ENCODE assay signal across 27 cellular contexts in the genomic region with DNA sequence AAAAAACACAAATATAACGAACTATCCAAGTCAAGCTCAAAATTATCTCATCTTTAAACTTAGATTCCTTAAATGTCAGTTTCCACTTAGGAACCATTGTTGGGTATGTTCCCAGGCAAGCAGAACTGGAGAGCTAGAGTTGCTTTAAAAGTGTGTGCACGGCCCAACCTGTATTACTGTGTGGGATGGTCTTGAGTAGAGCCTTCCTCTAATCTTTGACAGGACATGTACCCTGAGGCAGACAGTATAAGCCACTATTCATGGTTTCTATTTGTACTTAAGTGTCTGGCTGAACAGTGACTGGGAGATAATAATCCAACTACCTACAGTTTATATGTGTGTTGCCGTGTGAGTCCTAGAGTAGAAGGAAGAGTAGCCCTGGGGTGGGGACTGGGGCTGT.
"Had no signal": no experiment of that assay in that cellular context is flagged by ENCODE, and none has a peak within 500 bp of the region (broad histone marks: within the 10 kb centered on the region; RNA-seq: fewer than 3 reads in every experiment).

No MANE protein-coding gene starts in this region.

- H3K27ac ChIP-seq: brain microvascular endothelial cell, cardiac muscle cell, WERI-Rb-1 had no signal

- ATAC-seq: activated CD8-positive, alpha-beta memory T cell treated with anti-CD3 and anti-CD28 coated beads, Interleukin-2, amount 10 ng/mL, durations not matched to agents 7 days and 5 days; activated naive CD8-positive, alpha-beta T cell treated with anti-CD3 and anti-CD28 coated beads, Interleukin-2, amount 50 U/mL, for 24 hours had no signal

- H3K36me3 ChIP-seq: brain microvascular endothelial cell, cardiac muscle cell, WERI-Rb-1 had no signal

- DNase-seq: activated CD4-positive, alpha-beta memory T cell treated with anti-CD3 and anti-CD28 coated beads, Interleukin-2, amount 10 ng/mL, durations not matched to agents 7 days and 5 days; activated CD4-positive, alpha-beta T cell treated with anti-CD3 and anti-CD28 coated beads for 1 hour; activated CD4-positive, alpha-beta T cell treated with anti-CD3 and anti-CD28 coated beads for 48 hours; activated CD4-positive, CD25-positive, alpha-beta regulatory T cell; activated CD8-positive, alpha-beta memory T cell treated with anti-CD3 and anti-CD28 coated beads for 24 hours; activated CD8-positive, alpha-beta memory T cell treated with anti-CD3 and anti-CD28 coated beads, Interleukin-2, amount 10 ng/mL, durations not matched to agents 7 days and 5 days; activated CD8-positive, alpha-beta memory T cell treated with anti-CD3 and anti-CD28 coated beads, Interleukin-2, amount 50 U/mL, for 48 hours; activated effector memory CD4-positive, alpha-beta T cell treated with Interleukin-2 at 50 U/mL for 16 hours; activated naive CD4-positive, alpha-beta T cell treated with anti-CD3 and anti-CD28 coated beads, Interleukin-2, amount 10 ng/mL, durations not matched to agents 7 days and 5 days; activated naive CD8-positive, alpha-beta T cell treated with anti-CD3 and anti-CD28 coated beads, Interleukin-2, amount 50 U/mL, for 24 hours; activated T-cell treated with anti-CD3 and anti-CD28 coated beads, Interleukin-2, amount 50 U/mL, for 48 hours; aorta; brain microvascular endothelial cell; Karpas-422; NCI-H1092; NCI-H1436 treated with DMSO at 0.1 percent for 48 hours; NCI-H1694 treated with DMSO at 0.1 percent for 48 hours; NCI-H2029; NCI-H345; NCI-H524 treated with DMSO at 0.1 percent for 48 hours; Right ventricle myocardium superior; SW 1271; T-helper 1 cell; T-helper 2 cell; T-helper 9 cell; WERI-Rb-1 had no signal

- H3K27me3 ChIP-seq: brain microvascular endothelial cell, cardiac muscle cell had no signal

- H3K4me3 ChIP-seq: cardiac muscle cell had no signal
